25 cellular contexts compared by ENCODE assay signal in genomic region chr1:208935517-208936187, GRCh38.
"Had no signal": no experiment of that assay in that cellular context is flagged by ENCODE, and none has a peak within 500 bp of the region (broad histone marks: within the 10 kb centered on the region; RNA-seq: fewer than 3 reads in every experiment).

No MANE protein-coding gene starts in this region.

- H3K9me3 ChIP-seq: esophagus squamous epithelium, left lung, lower lobe of right lung, ovary, prostate gland, sigmoid colon, tibial artery, upper lobe of right lung had no signal

- ATAC-seq: activated CD8-positive, alpha-beta T cell treated with anti-CD3 and anti-CD28 coated beads for 36 hours; activated naive CD8-positive, alpha-beta T cell treated with anti-CD3 and anti-CD28 coated beads, Interleukin-2, amount 50 U/mL, for 24 hours; left lung; lower lobe of right lung; natural killer cell; stimulated activated memory B cell treated with anti-CD40 and anti-IgM and Interleukin-4, amounts not matched to agents 10 μg/mL and 1 μg/mL and 100 μg/mL, for 72 hours; stimulated activated naive CD8-positive, alpha-beta T cell treated with anti-CD3 and anti-CD28 coated beads, Interleukin-15, amount 100 ng/mL, for 72 hours; T-helper 17 cell; upper lobe of right lung; WTC11 had no signal

- H3K36me3 ChIP-seq: esophagus squamous epithelium, left lung, lower lobe of right lung, ovary, prostate gland, sigmoid colon, tibial artery, upper lobe of right lung had no signal

- H3K4me2 ChIP-seq: smooth muscle cell had no signal

- DNase-seq: activated CD4-positive, alpha-beta T cell treated with anti-CD3 and anti-CD28 coated beads for 1 hour; activated CD4-positive, alpha-beta T cell treated with anti-CD3 and anti-CD28 coated beads, Interleukin-2, amount 10 ng/mL, durations not matched to agents 7 days and 5 days; activated CD8-positive, alpha-beta T cell treated with anti-CD3 and anti-CD28 coated beads for 36 hours; activated naive CD8-positive, alpha-beta T cell treated with anti-CD3 and anti-CD28 coated beads, Interleukin-2, amount 50 U/mL, for 24 hours; activated T-cell treated with anti-CD3 and anti-CD28 coated beads, Interleukin-2, amount 50 U/mL, for 48 hours; endodermal cell; esophagus squamous epithelium; lower lobe of right lung; mesenchymal stem cell; natural killer cell; ovary; sigmoid colon; stimulated activated CD4-positive, alpha-beta T cell treated with anti-CD3 and anti-CD28 coated beads, Interleukin-1b, Interleukin-23, amount 100 ng/mL, for 48 hours; stimulated activated CD4-positive, alpha-beta T cell treated with anti-CD3 and anti-CD28 coated beads, Interleukin-4, amount 100 ng/mL, for 4 hours; stimulated activated CD8-positive, alpha-beta memory T cell treated with anti-CD3 and anti-CD28 coated beads, Interleukin-4, amount 100 ng/mL, for 48 hours; stimulated activated naive CD8-positive, alpha-beta T cell treated with anti-CD3 and anti-CD28 coated beads, Interleukin-15, amount 100 ng/mL, for 72 hours; substantia nigra; T-helper 17 cell; tibial artery; upper lobe of right lung had no signal

- H3K27ac ChIP-seq: left lung, lower lobe of right lung, ovary, prostate gland, sigmoid colon, tibial artery, upper lobe of right lung had no signal

- H3K27me3 ChIP-seq: esophagus squamous epithelium, left lung, ovary, sigmoid colon, tibial artery, upper lobe of right lung had no signal

- H3K4me3 ChIP-seq: esophagus squamous epithelium, left lung, lower lobe of right lung, ovary, prostate gland, sigmoid colon, smooth muscle cell, tibial artery, upper lobe of right lung had no signal

- H3K4me1 ChIP-seq: left lung, lower lobe of right lung, prostate gland, sigmoid colon, tibial artery, upper lobe of right lung had no signal
